ENCODE assay signal across 8 cellular contexts in the genomic region with DNA sequence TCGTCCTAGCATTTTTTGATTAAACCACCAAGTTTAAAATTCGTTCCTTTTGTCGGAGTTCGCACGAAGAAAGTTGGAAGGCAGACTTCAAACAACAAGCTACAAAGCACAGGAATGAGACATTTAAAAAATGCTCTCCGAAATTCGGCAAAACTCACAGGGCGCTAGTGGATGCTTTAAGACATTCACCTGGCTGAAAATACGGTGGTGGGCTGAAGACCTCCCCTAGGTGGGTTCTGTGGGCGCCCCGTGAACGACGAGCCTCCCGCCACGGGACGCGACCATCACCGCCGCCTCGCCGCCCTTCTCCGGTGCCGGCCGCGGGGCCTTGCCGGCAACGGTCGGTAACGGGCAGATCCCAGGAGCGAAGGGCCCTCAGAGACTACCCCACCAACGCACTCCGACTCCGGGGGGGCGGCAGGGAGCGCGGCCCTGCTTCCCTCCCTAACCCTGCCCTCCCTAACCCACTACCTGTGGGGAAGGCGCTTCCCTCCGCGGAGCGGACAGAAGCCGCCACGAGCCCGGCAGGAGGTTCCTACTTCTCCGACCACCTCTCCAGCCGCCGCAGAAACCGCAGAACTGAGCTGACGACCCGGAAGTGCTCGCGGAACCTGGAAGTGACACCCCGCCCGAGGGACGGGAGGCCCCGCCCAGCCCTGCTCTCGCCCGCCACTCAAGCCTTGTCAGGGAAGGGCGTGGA. TPM values are rescaled to one million over a fixed set of nuclear protein-coding genes. Genes with fewer than 3 reads are reported as not detected.
DNase-seq lines count a peak whose midpoint lies in the region; ATAC-seq and TF ChIP-seq lines count a peak whose summit lies in the region.

A gene with protein sequence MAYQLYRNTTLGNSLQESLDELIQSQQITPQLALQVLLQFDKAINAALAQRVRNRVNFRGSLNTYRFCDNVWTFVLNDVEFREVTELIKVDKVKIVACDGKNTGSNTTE (minus strand): TSS at position 581 of the 700 bp plus-strand sequence. CDS start 5,238 bp downstream, outside the sequence.

- peak within 1 kb of the TSS; percentile 86 for H3K14ac ChIP-seq in H9 (ENCODE audit: insufficient read depth, low read length)

- no peaks in the 10 kb centered on the region for H3K27me3 ChIP-seq in H9 (ENCODE audit: insufficient read depth, low read length)

- H3K79me2 ChIP-seq in H9 (ENCODE audit: insufficient read depth, low read length): peaks cover 18% of the 10 kb centered on the region; the same call in 1 of the 2 replicates

- H2BK20ac ChIP-seq in H9 (ENCODE audit: low read depth, low read length, poor library complexity, severe bottlenecking): no peak within 1 kb of the TSS

- H2BK15ac ChIP-seq in H9 (ENCODE audit: low read depth, low read length): no peak within 1 kb of the TSS

- no CpG with 5 or more reads among the region's 58 CpGs for whole genome bisulfite sequencing in H9 (ENCODE audit: extremely low coverage, insufficient read length, low lambda C conversion rate)

- H3K9ac ChIP-seq in ES-I3 (ENCODE audit: low read depth, low read length): peak within 1 kb of the TSS; percentile 88
- peak within 1 kb of the TSS; percentile 70 for H3K9ac ChIP-seq in H9 (ENCODE audit: extremely low read depth, insufficient read length, low read length)

- peak; percentile 81 for TF ChIP-seq POLR2A in Raji (IDR thresholded peaks at IDR 0.05; ENCODE audit: insufficient read depth, low read depth, low read length)

- H4K8ac ChIP-seq in H9 (replicated peaks; ENCODE audit: insufficient read length, low read depth, low read length): no peak within 1 kb of the TSS

- peaks cover 9 to 20% (median 12%) of the 10 kb centered on the region in 3 experiments for H3K36me3 Mint-ChIP-seq in H9 (ENCODE audit: insufficient read depth in 1 of 3, low read depth in 3 of 3)
- H3K36me3 Mint-ChIP-seq in naive thymus-derived CD8-positive, alpha-beta T cell: peaks cover 8 to 21% (median 10%) of the 10 kb centered on the region in 3 donors
- H3K36me3 Mint-ChIP-seq in stimulated activated naive B cell treated with anti-CD40 and anti-IgM and Interleukin-4, amounts not matched to agents 10 μg/mL and 1 μg/mL and 100 μg/mL, for 72 hours: peaks cover 14 to 30% of the 10 kb centered on the region in 2 donors

- H4K5ac ChIP-seq in H9 (ENCODE audit: insufficient read length, low read depth, low read length): no peak within 1 kb of the TSS

- H3K18ac ChIP-seq in H9 (ENCODE audit: insufficient read length, low read depth, low read length): peak within 1 kb of the TSS; percentile 71

- POLR2A ChIA-PET in naive thymus-derived CD8-positive, alpha-beta T cell (lab: Charles Lee): interaction anchor here (0.6 to 2.5 kb wide), 7 partner anchors 13 to 888 kb away, joined by 3 to 26 read pairs (median 3); a partner anchor contains a TSS

- H3K9me3 ChIP-seq in ES-I3 (ENCODE audit: control insufficient read depth, insufficient read depth, low read length): no peaks in the 10 kb centered on the region
- H3K9me3 ChIP-seq in H9 (ENCODE audit: control insufficient read depth, low read depth, low read length): no peaks in the 10 kb centered on the region

- H2AFZ ChIP-seq in H9 (ENCODE audit: low read length): no peak within 1 kb of the TSS

- no peak within 1 kb of the TSS for H2AK5ac ChIP-seq in H9 (ENCODE audit: insufficient read length, low read length)

- H3K27me3 Mint-ChIP-seq in H9 (ENCODE audit: low read depth): no peaks in the 10 kb centered on the region
- H3K27me3 Mint-ChIP-seq in naive thymus-derived CD8-positive, alpha-beta T cell: no peaks in the 10 kb centered on the region
- H3K27me3 Mint-ChIP-seq in stimulated activated naive B cell treated with anti-CD40 and anti-IgM and Interleukin-4, amounts not matched to agents 10 μg/mL and 1 μg/mL and 100 μg/mL, for 72 hours: no peaks in the 10 kb centered on the region

- peaks cover 0 to 4% of the 10 kb centered on the region in 2 experiments; a peak in 1 of 5 replicates for H3K9me3 Mint-ChIP-seq in H9
- no peaks in the 10 kb centered on the region for H3K9me3 Mint-ChIP-seq in naive thymus-derived CD8-positive, alpha-beta T cell
- H3K9me3 Mint-ChIP-seq in stimulated activated naive B cell treated with anti-CD40 and anti-IgM and Interleukin-4, amounts not matched to agents 10 μg/mL and 1 μg/mL and 100 μg/mL, for 72 hours: no peaks in the 10 kb centered on the region

- H4K91ac ChIP-seq in H9 (ENCODE audit: insufficient read length, low read depth, low read length): no peak within 1 kb of the TSS

- H4K20me1 ChIP-seq in H9 (ENCODE audit: control insufficient read depth, insufficient read depth, insufficient read length): no peaks in the 10 kb centered on the region

- H3K56ac ChIP-seq in H9 (ENCODE audit: insufficient read length, low read depth, low read length): no peak within 1 kb of the TSS

- H3K4me1 Mint-ChIP-seq in H9: no peaks in the 10 kb centered on the region
- H3K4me1 Mint-ChIP-seq in naive thymus-derived CD8-positive, alpha-beta T cell: peaks cover 8 to 14% (median 11%) of the 10 kb centered on the region in 4 donors
- H3K4me1 Mint-ChIP-seq in stimulated activated naive B cell treated with anti-CD40 and anti-IgM and Interleukin-4, amounts not matched to agents 10 μg/mL and 1 μg/mL and 100 μg/mL, for 72 hours: peaks cover 6 to 13% of the 10 kb centered on the region in 2 donors

- H2BK12ac ChIP-seq in H9 (ENCODE audit: insufficient read length, low read depth, low read length): no peak within 1 kb of the TSS

- peak within 1 kb of the TSS; percentile 76 for H3K4me2 ChIP-seq in H9 (ENCODE audit: insufficient read depth, insufficient read length, low read length)

- peak; percentile 97 to 98 for ATAC-seq in naive thymus-derived CD8-positive, alpha-beta T cell
- ATAC-seq in stimulated activated naive B cell treated with anti-CD40 and anti-IgM and Interleukin-4, amounts not matched to agents 10 μg/mL and 1 μg/mL and 100 μg/mL, for 72 hours (replicated peaks): peak; percentile 99 to 100

- H2BK120ac ChIP-seq in H9 (ENCODE audit: low read depth, low read length, poor library complexity, severe bottlenecking): no peak within 1 kb of the TSS

- H3K4ac ChIP-seq in H9 (ENCODE audit: low read depth, low read length): no peak within 1 kb of the TSS; the same call in 1 of the 2 replicates

- no peak for TF ChIP-seq CTCF in H9 (conservative IDR thresholded peaks at IDR 0.05)

- H3K36me3 ChIP-seq in ES-I3 (ENCODE audit: insufficient read depth, low read length): no peaks in the 10 kb centered on the region

- no peak within 1 kb of the TSS for H3T11ph ChIP-seq in H9 (ENCODE audit: low read length)

- no peak within 1 kb of the TSS for H3K27ac ChIP-seq in H9 (ENCODE audit: insufficient read length, low read depth, low read length)

- H2BK5ac ChIP-seq in H9 (ENCODE audit: insufficient read length, low read length): no peak within 1 kb of the TSS

- peaks cover 13% of the 10 kb centered on the region for H3K79me1 ChIP-seq in H9 (ENCODE audit: insufficient read depth, low read depth, low read length, poor library complexity, severe bottlenecking)

- peak; percentile 97 for DNase-seq in H9
- DNase-seq in M059J (ENCODE audit: low read depth): peak; percentile 94
- peak; percentile 90 for DNase-seq in activated T-helper 9 cell treated with anti-CD3 and anti-CD28 coated beads, Interleukin-2, amount 50 U/mL, for 16 hours (ENCODE audit: low read depth)
- DNase-seq in fibroblast of peridontal ligament (ENCODE audit: extremely low read depth): peak; percentile 87
- DNase-seq in naive thymus-derived CD8-positive, alpha-beta T cell: peak; percentile 87 to 95 (median 90)
- DNase-seq in stimulated activated naive B cell treated with anti-CD40 and anti-IgM and Interleukin-4, amounts not matched to agents 10 μg/mL and 1 μg/mL and 100 μg/mL, for 72 hours: peak; percentile 91

- H3K4me1 ChIP-seq in ES-I3 (ENCODE audit: insufficient read depth, low read length): 0 out of 2 replicates have a peak, but pooled peaks cover 8% of the 10 kb centered on the region
- H3K4me1 ChIP-seq in H9 (ENCODE audit: insufficient read depth, low read length): peaks cover 3% of the 10 kb centered on the region; the same call in 1 of the 2 replicates

- no peak within 1 kb of the TSS for H3K23ac ChIP-seq in H9 (ENCODE audit: insufficient read length, low read depth, low read length)

- H3K23me2 ChIP-seq in H9 (ENCODE audit: insufficient read length, low read depth, low read length, poor library complexity, severe bottlenecking): no peaks in the 10 kb centered on the region

- H3K27ac Mint-ChIP-seq in H9: peak within 1 kb of the TSS in 2 of 3 experiments; percentile 66 to 86; a peak in 4 of 7 replicates
- peak within 1 kb of the TSS in 2 of 10 donors; percentile 78 to 92 for H3K27ac Mint-ChIP-seq in naive thymus-derived CD8-positive, alpha-beta T cell
- H3K27ac Mint-ChIP-seq in stimulated activated naive B cell treated with anti-CD40 and anti-IgM and Interleukin-4, amounts not matched to agents 10 μg/mL and 1 μg/mL and 100 μg/mL, for 72 hours: no peak within 1 kb of the TSS

- H3K4me3 Mint-ChIP-seq in H9: no peak within 1 kb of the TSS
- peak within 1 kb of the TSS in 4 of 10 donors; percentile 22 to 63 (median 34) for H3K4me3 Mint-ChIP-seq in naive thymus-derived CD8-positive, alpha-beta T cell
- H3K4me3 Mint-ChIP-seq in stimulated activated naive B cell treated with anti-CD40 and anti-IgM and Interleukin-4, amounts not matched to agents 10 μg/mL and 1 μg/mL and 100 μg/mL, for 72 hours: no peak within 1 kb of the TSS

RNA-seq across cellular contexts. Expression of the gene that starts here (rescaled TPM):
- 144 and 147 TPM in 2 replicates for total RNA-seq in H9 (2021)
- 80.8 and 93.3 TPM in 2 replicates for total RNA-seq in M059J (2014; rRNA removed; shearing (Covaris generic))
- 10 to 100 TPM; 62.0 to 62.5 TPM for total RNA-seq in naive thymus-derived CD8-positive, alpha-beta T cell
- polyA plus RNA-seq in naive thymus-derived CD8-positive, alpha-beta T cell: 100 to 1,000 TPM in 2 of 3 donors, 10 to 100 TPM in 1; 97.2 to 136 (median 105) TPM
